In the genomic region with DNA sequence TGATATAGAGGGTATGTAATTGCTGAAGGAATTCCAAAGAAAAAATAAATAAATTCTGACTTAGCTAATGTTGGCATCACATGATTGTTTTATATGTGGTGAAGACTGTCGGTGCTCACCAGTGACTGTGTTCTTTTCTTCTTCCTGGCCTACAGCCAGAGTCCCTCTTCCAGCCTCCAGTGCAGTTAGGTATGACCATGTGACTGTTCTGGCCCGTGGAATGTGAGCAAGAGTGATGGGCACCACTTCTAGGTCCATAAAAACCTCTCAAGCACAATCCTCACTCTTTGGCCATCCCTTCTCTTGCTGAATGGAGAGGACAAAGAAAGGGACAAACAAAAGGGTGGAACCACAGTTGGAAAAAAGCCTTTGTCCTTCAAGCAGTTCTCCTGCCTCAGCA, we compare ENCODE assay signal across 17 cellular contexts. TPM values are rescaled to one million over a fixed set of nuclear protein-coding genes. Genes with fewer than 3 reads are reported as not detected.
DNase-seq lines count a peak whose midpoint lies in the region; ATAC-seq and TF ChIP-seq lines count a peak whose summit lies in the region.
"Had no signal": no experiment of that assay in that cellular context is flagged by ENCODE, and none has a peak within 500 bp of the region (broad histone marks: within the 10 kb centered on the region; RNA-seq: fewer than 3 reads in every experiment).

No MANE protein-coding gene starts in this region.

- no peak for TF ChIP-seq EP300 in SK-N-SH (IDR thresholded peaks at IDR 0.05; ENCODE audit: borderline replicate concordance in 1 of 2, low read depth in 1 of 2, low read length in 1 of 2)

- H2AFZ ChIP-seq in SK-N-SH (ENCODE audit: low read depth), result peak overlapping the region; percentile 46; the same call in 1 of the 2 replicates

- no peak for TF ChIP-seq CTCF in SK-N-SH (IDR thresholded peaks at IDR 0.05)

- H4K20me1 ChIP-seq in BLaER1 (no peaks in the 10 kb centered on the region), SK-N-SH (ENCODE audit: insufficient read depth) (no peaks in the 10 kb centered on the region)

- no peak for ATAC-seq in GM21576 (IDR thresholded peaks at IDR 0.05; ENCODE audit: unreplicated experiment)
- ATAC-seq: HepG2 had no signal

- H3K4me1 ChIP-seq in BLaER1 (peaks cover 32% of the 10 kb centered on the region), SK-N-SH (ENCODE audit: control insufficient read depth in 1 of 2, insufficient read depth in 2 of 2, low read depth in 1 of 2, low read length in 1 of 2) (peaks cover 0 to 6% of the 10 kb centered on the region in 2 experiments; a peak in 1 of 4 replicates)

- H3K4me3 ChIP-seq in BLaER1, result no peak overlapping the region
- no peak overlapping the region for H3K4me3 ChIP-seq in SK-N-SH (ENCODE audit: low read depth in 2 of 2, low read length in 1 of 2)

- DNase-seq in DMS79 (lab: John Stamatoyannopoulos, UW), result peak; percentile 17
- no peak for DNase-seq in SK-N-SH
- peak; percentile 60 for DNase-seq in kidney tubule cell (ENCODE audit: low spot score)
- DNase-seq in NCI-H2227 (lab: John Stamatoyannopoulos, UW; ENCODE audit: unreplicated experiment), result no peak
- DNase-seq in OCI-M1 (lab: John Stamatoyannopoulos, UW), result no peak
- DNase-seq in Ammon's horn (ENCODE audit: low spot score), result no peak
- DNase-seq: C1 segment of cervical spinal cord, GF-D8, Kasumi-1, NCI-H1417 treated with DMSO at 0.1 percent for 48 hours, NCI-H2081, NCI-H226, NCI-H748 treated with DMSO at 0.1 percent for 48 hours, SIG-M5 had no signal

- CTCF ChIA-PET in SK-N-SH (lab: Yijun Ruan, JAX), result no interaction called here

- WGBS in SK-N-SH (ENCODE audit: low lambda C conversion rate), result 64% methylated on average over 2 of the region's 2 CpGs

- H3K9me2 ChIP-seq in SK-N-SH, result no peaks in the 10 kb centered on the region

- H3K27me3 ChIP-seq in BLaER1, result no peaks in the 10 kb centered on the region
- H3K27me3 ChIP-seq in SK-N-SH (ENCODE audit: insufficient read depth), result no peaks in the 10 kb centered on the region

- H3K79me2 ChIP-seq in SK-N-SH (ENCODE audit: insufficient read depth), result no peaks in the 10 kb centered on the region

- no peaks in the 10 kb centered on the region for H3K9me3 ChIP-seq in BLaER1
- no peaks in the 10 kb centered on the region for H3K9me3 ChIP-seq in SK-N-SH

- TF ChIP-seq RAD21 in SK-N-SH (IDR thresholded peaks at IDR 0.05; ENCODE audit: low read length), result no peak

- POLR2A ChIA-PET in SK-N-SH (lab: Yijun Ruan, JAX), result no interaction called here

- peaks cover 8% of the 10 kb centered on the region for H3F3A ChIP-seq in SK-N-SH (replicated peaks; ENCODE audit: insufficient read depth)

- H3K9ac ChIP-seq in BLaER1, result no peak overlapping the region
- H3K9ac ChIP-seq in SK-N-SH, result no peak overlapping the region

- H3K27ac ChIP-seq in BLaER1, result peak overlapping the region; percentile 31; the same call in 1 of the 2 replicates
- H3K27ac ChIP-seq in SK-N-SH (ENCODE audit: low read depth in 2 of 2, low read length in 1 of 2), result no peak overlapping the region

- H3K36me3 ChIP-seq in BLaER1 (no peaks in the 10 kb centered on the region), SK-N-SH (replicated peaks in 1 of 2; ENCODE audit: control insufficient read depth in 1 of 2, insufficient read depth in 2 of 2, low read length in 1 of 2) (no peaks in the 10 kb centered on the region)

- peak overlapping the region; percentile 63 for H3K4me2 ChIP-seq in BLaER1
- H3K4me2 ChIP-seq in SK-N-SH, result no peak overlapping the region

TF ChIP-seq in SK-N-SH, 30 proteins besides CTCF, POLR2A, EP300 and RAD21:
- TF ChIP-seq FOXM1 (IDR thresholded peaks at IDR 0.05; ENCODE audit: low read depth) (no peak), RXRA (IDR thresholded peaks at IDR 0.05; ENCODE audit: borderline replicate concordance, low read depth) (no peak), GABPA (IDR thresholded peaks at IDR 0.05; ENCODE audit: low read depth) (no peak), JUND (IDR thresholded peaks at IDR 0.05) (no peak), RCOR1 (IDR thresholded peaks at IDR 0.05; ENCODE audit: low read length) (no peak), NRF1 (IDR thresholded peaks at IDR 0.05; ENCODE audit: low read depth, low read length) (no peak), MXI1 (IDR thresholded peaks at IDR 0.05; ENCODE audit: low read depth, low read length) (no peak), MEF2A (IDR thresholded peaks at IDR 0.05; ENCODE audit: borderline replicate concordance, low read depth) (no peak), RFX5 (IDR thresholded peaks at IDR 0.05; ENCODE audit: low read length) (no peak), SMC3 (IDR thresholded peaks at IDR 0.05; ENCODE audit: low read depth, low read length) (no peak), ELF1 (IDR thresholded peaks at IDR 0.05) (no peak)
- TF ChIP-seq, protein P1, sequence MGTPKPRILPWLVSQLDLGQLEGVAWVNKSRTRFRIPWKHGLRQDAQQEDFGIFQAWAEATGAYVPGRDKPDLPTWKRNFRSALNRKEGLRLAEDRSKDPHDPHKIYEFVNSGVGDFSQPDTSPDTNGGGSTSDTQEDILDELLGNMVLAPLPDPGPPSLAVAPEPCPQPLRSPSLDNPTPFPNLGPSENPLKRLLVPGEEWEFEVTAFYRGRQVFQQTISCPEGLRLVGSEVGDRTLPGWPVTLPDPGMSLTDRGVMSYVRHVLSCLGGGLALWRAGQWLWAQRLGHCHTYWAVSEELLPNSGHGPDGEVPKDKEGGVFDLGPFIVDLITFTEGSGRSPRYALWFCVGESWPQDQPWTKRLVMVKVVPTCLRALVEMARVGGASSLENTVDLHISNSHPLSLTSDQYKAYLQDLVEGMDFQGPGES (IDR thresholded peaks at IDR 0.05; ENCODE audit: low read depth, low read length), result no peak
- TF ChIP-seq, protein P2, sequence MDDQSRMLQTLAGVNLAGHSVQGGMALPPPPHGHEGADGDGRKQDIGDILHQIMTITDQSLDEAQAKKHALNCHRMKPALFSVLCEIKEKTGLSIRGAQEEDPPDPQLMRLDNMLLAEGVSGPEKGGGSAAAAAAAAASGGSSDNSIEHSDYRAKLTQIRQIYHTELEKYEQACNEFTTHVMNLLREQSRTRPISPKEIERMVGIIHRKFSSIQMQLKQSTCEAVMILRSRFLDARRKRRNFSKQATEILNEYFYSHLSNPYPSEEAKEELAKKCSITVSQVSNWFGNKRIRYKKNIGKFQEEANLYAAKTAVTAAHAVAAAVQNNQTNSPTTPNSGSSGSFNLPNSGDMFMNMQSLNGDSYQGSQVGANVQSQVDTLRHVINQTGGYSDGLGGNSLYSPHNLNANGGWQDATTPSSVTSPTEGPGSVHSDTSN (IDR thresholded peaks at IDR 0.05), result no peak
- TF ChIP-seq, protein P3, sequence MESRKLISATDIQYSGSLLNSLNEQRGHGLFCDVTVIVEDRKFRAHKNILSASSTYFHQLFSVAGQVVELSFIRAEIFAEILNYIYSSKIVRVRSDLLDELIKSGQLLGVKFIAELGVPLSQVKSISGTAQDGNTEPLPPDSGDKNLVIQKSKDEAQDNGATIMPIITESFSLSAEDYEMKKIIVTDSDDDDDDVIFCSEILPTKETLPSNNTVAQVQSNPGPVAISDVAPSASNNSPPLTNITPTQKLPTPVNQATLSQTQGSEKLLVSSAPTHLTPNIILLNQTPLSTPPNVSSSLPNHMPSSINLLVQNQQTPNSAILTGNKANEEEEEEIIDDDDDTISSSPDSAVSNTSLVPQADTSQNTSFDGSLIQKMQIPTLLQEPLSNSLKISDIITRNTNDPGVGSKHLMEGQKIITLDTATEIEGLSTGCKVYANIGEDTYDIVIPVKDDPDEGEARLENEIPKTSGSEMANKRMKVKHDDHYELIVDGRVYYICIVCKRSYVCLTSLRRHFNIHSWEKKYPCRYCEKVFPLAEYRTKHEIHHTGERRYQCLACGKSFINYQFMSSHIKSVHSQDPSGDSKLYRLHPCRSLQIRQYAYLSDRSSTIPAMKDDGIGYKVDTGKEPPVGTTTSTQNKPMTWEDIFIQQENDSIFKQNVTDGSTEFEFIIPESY (IDR thresholded peaks at IDR 0.05; ENCODE audit: borderline replicate concordance, low read depth), result no peak

RNA-seq across cellular contexts. Expression of a gene that starts 39.0 kb away (rescaled TPM):
- 10.2 and 14.0 TPM in 2 replicates for polyA plus RNA-seq in SK-N-SH (2012; rRNA removed)
- 15.5 and 15.8 TPM in 2 replicates for polyA plus RNA-seq in SK-N-SH (2012; cell fraction: cytosol; rRNA removed)
- 5.1 and 10.4 TPM in 2 replicates for polyA plus RNA-seq in SK-N-SH (2012; cell fraction: nucleus; rRNA removed)

Comparison
In these comparisons a context has a peak if more than half of its experiments do, and no peak if none do; other contexts are left out.
1. DNase-seq: peak in DMS79 (single experiment) and kidney tubule cell (single experiment); none in SK-N-SH (single experiment), NCI-H2227 (single experiment), OCI-M1 (single experiment) and Ammon's horn (single experiment).